Comparison of ENCODE assay signal across 8 cellular contexts in genomic region chr5:94908889-94909480, GRCh38.
DNase-seq lines count a peak whose midpoint lies in the region; ATAC-seq and TF ChIP-seq lines count a peak whose summit lies in the region.

No MANE protein-coding gene starts in this region.

- no peak overlapping the region for H3K27ac ChIP-seq in prostate gland

- H3K36me3 ChIP-seq in H7 (replicated peaks; ENCODE audit: control insufficient read depth, insufficient read depth, low read length) (no peaks in the 10 kb centered on the region), prostate gland (no peaks in the 10 kb centered on the region)

- H3K9me3 ChIP-seq in prostate gland, result no peaks in the 10 kb centered on the region

- H3K4me3 ChIP-seq in H7 (ENCODE audit: insufficient read depth, low read depth, low read length), result no peak overlapping the region
- no peak overlapping the region for H3K4me3 ChIP-seq in epithelial cell of proximal tubule (ENCODE audit: low read depth, low read length)
- H3K4me3 ChIP-seq in prostate gland, result no peak overlapping the region

- DNase-seq in NCI-H1694 treated with DMSO at 0.1 percent for 48 hours (lab: John Stamatoyannopoulos, UW), result peak; percentile 14
- DNase-seq in NCI-H1694 (lab: John Stamatoyannopoulos, UW), result no peak
- peak; percentile 26 for DNase-seq in H7
- DNase-seq in OCI-M1 (lab: John Stamatoyannopoulos, UW), result peak; percentile 64
- DNase-seq in epithelial cell of proximal tubule (ENCODE audit: low read depth), result peak; percentile 7
- DNase-seq in prostate gland (ENCODE audit: low spot score), result no peak
- DNase-seq in nucleus accumbens (lab: John Stamatoyannopoulos, UW), result no peak

- WGBS in prostate gland, result 22% methylated on average over 2 of the region's 2 CpGs

- H3K27me3 ChIP-seq in H7 (ENCODE audit: control insufficient read depth, insufficient read depth, low read length) (no peaks in the 10 kb centered on the region), prostate gland (replicated peaks; ENCODE audit: insufficient read depth) (no peaks in the 10 kb centered on the region)

- intact Hi-C loops in prostate gland (cut with DNase I), result no loop called here

- TF ChIP-seq CTCF in epithelial cell of proximal tubule (conservative IDR thresholded peaks at IDR 0.05; ENCODE audit: low read depth, low read length) (peak; percentile 79), prostate gland (IDR thresholded peaks at IDR 0.05) (peak in 3 of 4 experiments; percentile 47 to 51 (median 47))

- H3K4me1 ChIP-seq in prostate gland (replicated peaks), result no peaks in the 10 kb centered on the region

- no peak for ATAC-seq in HG02840 (IDR thresholded peaks at IDR 0.05; ENCODE audit: low FRiP score, unreplicated experiment)

- TF ChIP-seq POLR2A in prostate gland (IDR thresholded peaks at IDR 0.05), result no peak

Comparison
In these comparisons a context has a peak if more than half of its experiments do, and no peak if none do; other contexts are left out.
1. DNase-seq: peak in NCI-H1694 treated with DMSO at 0.1 percent for 48 hours (single experiment), H7 (single experiment), OCI-M1 (single experiment) and epithelial cell of proximal tubule (single experiment); none in NCI-H1694 (single experiment), prostate gland (single experiment) and nucleus accumbens (0 of 56).